In genomic region chr17:79800325-79801155, GRCh38 we compare ENCODE assay signal across 8 cellular contexts. TPM values are rescaled to one million over a fixed set of nuclear protein-coding genes. Genes with fewer than 3 reads are reported as not detected.
DNase-seq lines count a peak whose midpoint lies in the region; ATAC-seq and TF ChIP-seq lines count a peak whose summit lies in the region.

No MANE protein-coding gene starts in this region.

- DNase-seq in GM06990 (ENCODE audit: extremely low read depth, insufficient read length), result peak; percentile 71
- DNase-seq in NCI-H524 treated with DMSO at 0.1 percent for 48 hours (lab: John Stamatoyannopoulos, UW), result peak; percentile 86
- DNase-seq in amniotic epithelial cell (ENCODE audit: low read depth), result peak; percentile 37
- peak in 3 of 10 donors; percentile 26 to 50 (median 40) for DNase-seq in naive thymus-derived CD8-positive, alpha-beta T cell
- no peak for DNase-seq in effector CD4-positive, alpha-beta T cell

- peak overlapping the region in 8 of 10 donors; percentile 11 to 93 (median 58) for H3K27ac Mint-ChIP-seq in naive thymus-derived CD8-positive, alpha-beta T cell

- peak overlapping the region; percentile 78 for H3K27ac ChIP-seq in 22Rv1

- peak overlapping the region; percentile 32 for H3K4me3 ChIP-seq in GM06990 (replicated peaks; ENCODE audit: low read depth, low read length)

- ATAC-seq in naive thymus-derived CD8-positive, alpha-beta T cell, result no peak
- ATAC-seq in GM21526 (IDR thresholded peaks at IDR 0.05; ENCODE audit: low FRiP score, unreplicated experiment), result no peak
- ATAC-seq in esophagus mucosa, result no peak

- H3K27me3 Mint-ChIP-seq in naive thymus-derived CD8-positive, alpha-beta T cell, result peaks cover 35 to 64% (median 39%) of the 10 kb centered on the region in 5 donors

- H3K36me3 Mint-ChIP-seq in naive thymus-derived CD8-positive, alpha-beta T cell, result peaks cover 0 to 10% (median 2%) of the 10 kb centered on the region in 3 donors

- peaks cover 8% of the 10 kb centered on the region for H3K27me3 ChIP-seq in GM06990 (replicated peaks; ENCODE audit: control insufficient read depth, insufficient read depth, low read length)

- no peaks in the 10 kb centered on the region for H3K36me3 ChIP-seq in GM06990 (ENCODE audit: control insufficient read depth, insufficient read depth, low read length)

- peaks cover 24 to 59% (median 56%) of the 10 kb centered on the region in 4 donors for H3K4me1 Mint-ChIP-seq in naive thymus-derived CD8-positive, alpha-beta T cell

- POLR2A ChIA-PET in naive thymus-derived CD8-positive, alpha-beta T cell (lab: Charles Lee), result interaction anchor here (2.0 to 7.0 kb wide), 3 partner anchors 10 to 38 kb away, joined by 8 to 152 read pairs (median 83); partner anchors contain the start of gene CBX4

- peak overlapping the region; percentile 29 to 90 (median 70) for H3K4me3 Mint-ChIP-seq in naive thymus-derived CD8-positive, alpha-beta T cell

- TF ChIP-seq CTCF in 22Rv1 (IDR thresholded peaks at IDR 0.05) (no peak), GM06990 (IDR thresholded peaks at IDR 0.05; ENCODE audit: insufficient read depth, low read length, poor library complexity, severe bottlenecking) (no peak)

- peaks cover 0 to 9% (median 0%) of the 10 kb centered on the region in 9 donors for H3K9me3 Mint-ChIP-seq in naive thymus-derived CD8-positive, alpha-beta T cell

RNA-seq across cellular contexts. Expression of gene CBX8, which starts 3.7 kb away (rescaled TPM):
- total RNA-seq in naive thymus-derived CD8-positive, alpha-beta T cell, result 1 to 10 TPM; 2.0 to 2.4 TPM
- 1 to 10 TPM in 1 of 3 donors, under 1 TPM in 2; 0.13 to 1.4 (median 0.77) TPM for polyA plus RNA-seq in naive thymus-derived CD8-positive, alpha-beta T cell
- total RNA-seq in esophagus mucosa, result 3.8 TPM

RNA-seq across cellular contexts. Expression of gene CBX2, which starts 22.6 kb away (rescaled TPM):
- 1 to 10 TPM; 1.2 to 1.6 TPM for total RNA-seq in naive thymus-derived CD8-positive, alpha-beta T cell
- polyA plus RNA-seq in naive thymus-derived CD8-positive, alpha-beta T cell, result under 1 TPM; 0.16 to 0.60 (median 0.46) TPM
- 3.8 TPM for total RNA-seq in esophagus mucosa

RNA-seq across cellular contexts. Expression of gene CBX4, which starts 38.7 kb away (rescaled TPM):
- total RNA-seq in naive thymus-derived CD8-positive, alpha-beta T cell, result 10 to 100 TPM; 78.6 to 80.7 TPM
- 10 to 100 TPM in 1 of 3 donors, 1 to 10 TPM in 2; 4.3 to 16.0 (median 9.3) TPM for polyA plus RNA-seq in naive thymus-derived CD8-positive, alpha-beta T cell
- 25.2 TPM for total RNA-seq in esophagus mucosa
